Comparison of ENCODE assay signal across 1 cellular context in genomic region chr17:1648582-1649115, GRCh38.
TF ChIP-seq lines count a peak whose summit lies in the region.

No MANE protein-coding gene starts in this region.

TF ChIP-seq in IMR-90, 13 proteins besides CTCF, POLR2A, EP300 and RAD21:
- TF ChIP-seq BHLHE40 (IDR thresholded peaks at IDR 0.05; ENCODE audit: low read depth, low read length) (peak; percentile 13; the same call in 1 of the 2 replicates), SMC3 (IDR thresholded peaks at IDR 0.05; ENCODE audit: low read depth, low read length) (peak; percentile 89), NFE2L2 (IDR thresholded peaks at IDR 0.05; ENCODE audit: low read depth, low read length) (no peak), MAZ (IDR thresholded peaks at IDR 0.05; ENCODE audit: borderline replicate concordance, low read depth, low read length) (peak; percentile 86)
